In genomic region chr15:41698779-41699178, GRCh38 we compare ENCODE assay signal across 18 cellular contexts. TPM values are rescaled to one million over a fixed set of nuclear protein-coding genes. Genes with fewer than 3 reads are reported as not detected.
DNase-seq lines count a peak whose midpoint lies in the region; ATAC-seq, FAIRE-seq and TF ChIP-seq lines count a peak whose summit lies in the region.
"Had no signal": no experiment of that assay in that cellular context is flagged by ENCODE, and none has a peak within 500 bp of the region (broad histone marks: within the 10 kb centered on the region; RNA-seq: fewer than 3 reads in every experiment).

No MANE protein-coding gene starts in this region.

- H3K4me3 ChIP-seq in AG10803 (ENCODE audit: low read length), result no peak overlapping the region
- H3K4me3 ChIP-seq: BLaER1 treated with 17β-estradiol and CSF1 and Interleukin-3, amounts not matched to agents 10 nM and 100 nM; GM12878 had no signal

- no peaks in the 10 kb centered on the region for H3K9me3 ChIP-seq in T-helper 17 cell (ENCODE audit: control insufficient read depth, low read length, poor library complexity, severe bottlenecking)

- DNase-seq in AG10803 (ENCODE audit: low read depth) (peak; percentile 37), HCEC 1CT (peak; percentile 30), T-helper 17 cell (no peak), SIG-M5 (lab: John Stamatoyannopoulos, UW) (no peak), activated gamma-delta T cell (lab: John Stamatoyannopoulos, UW) (no peak)
- DNase-seq: activated CD4-positive, CD25-positive, alpha-beta regulatory T cell treated with anti-CD3 and anti-CD28 coated beads, Interleukin-2, amount 50 U/mL, for 72 hours; activated naive CD4-positive, alpha-beta T cell treated with Interleukin-2 at 50 U/mL for 16 hours; caudate nucleus; NCI-H2029; NCI-H526; OCI-M1; T-cell; trophoblast cell had no signal

- H3K36me3 Mint-ChIP-seq in T-helper 17 cell (ENCODE audit: low read depth), result peaks cover 7% of the 10 kb centered on the region

- no peak for ATAC-seq in T-helper 17 cell
- ATAC-seq in HG02798 (IDR thresholded peaks at IDR 0.05; ENCODE audit: poor library complexity, unreplicated experiment), result no peak
- no peak for ATAC-seq in activated CD4-positive, CD25-positive, alpha-beta regulatory T cell treated with anti-CD3 and anti-CD28 coated beads, Interleukin-2, amount 50 U/mL, for 24 hours
- ATAC-seq: GM12878, T-cell had no signal

- H3K27ac Mint-ChIP-seq in T-helper 17 cell, result peak overlapping the region; percentile 70
- H3K27ac Mint-ChIP-seq: T-cell had no signal

- FAIRE-seq in islet of Langerhans (lab: Jason Lieb, UNC), result peak; percentile 17
- FAIRE-seq: GM12878 had no signal

- no peaks in the 10 kb centered on the region for H3K27me3 Mint-ChIP-seq in T-helper 17 cell
- H3K27me3 Mint-ChIP-seq: T-cell had no signal

- TF ChIP-seq CTCF in AG10803 (conservative IDR thresholded peaks at IDR 0.05; ENCODE audit: low read length), result no peak

- no peak overlapping the region for H3K4me3 Mint-ChIP-seq in T-helper 17 cell
- H3K4me3 Mint-ChIP-seq: T-cell had no signal

- H3K4me1 Mint-ChIP-seq in T-helper 17 cell, result peaks cover 19% of the 10 kb centered on the region

RNA-seq across cellular contexts. Expression of gene MGA, which starts 38.6 kb away (rescaled TPM):
- 10 to 100 TPM; 42.6 to 46.6 TPM for total RNA-seq in T-helper 17 cell

Comparison
In these comparisons a context has a peak if more than half of its experiments do, and no peak if none do; other contexts are left out.
1. DNase-seq: peak in AG10803 (single experiment) and HCEC 1CT (single experiment); none in T-helper 17 cell (0 of 3), SIG-M5 (single experiment) and activated gamma-delta T cell (single experiment).